Comparison of ENCODE assay signal across 9 cellular contexts in the genomic region with DNA sequence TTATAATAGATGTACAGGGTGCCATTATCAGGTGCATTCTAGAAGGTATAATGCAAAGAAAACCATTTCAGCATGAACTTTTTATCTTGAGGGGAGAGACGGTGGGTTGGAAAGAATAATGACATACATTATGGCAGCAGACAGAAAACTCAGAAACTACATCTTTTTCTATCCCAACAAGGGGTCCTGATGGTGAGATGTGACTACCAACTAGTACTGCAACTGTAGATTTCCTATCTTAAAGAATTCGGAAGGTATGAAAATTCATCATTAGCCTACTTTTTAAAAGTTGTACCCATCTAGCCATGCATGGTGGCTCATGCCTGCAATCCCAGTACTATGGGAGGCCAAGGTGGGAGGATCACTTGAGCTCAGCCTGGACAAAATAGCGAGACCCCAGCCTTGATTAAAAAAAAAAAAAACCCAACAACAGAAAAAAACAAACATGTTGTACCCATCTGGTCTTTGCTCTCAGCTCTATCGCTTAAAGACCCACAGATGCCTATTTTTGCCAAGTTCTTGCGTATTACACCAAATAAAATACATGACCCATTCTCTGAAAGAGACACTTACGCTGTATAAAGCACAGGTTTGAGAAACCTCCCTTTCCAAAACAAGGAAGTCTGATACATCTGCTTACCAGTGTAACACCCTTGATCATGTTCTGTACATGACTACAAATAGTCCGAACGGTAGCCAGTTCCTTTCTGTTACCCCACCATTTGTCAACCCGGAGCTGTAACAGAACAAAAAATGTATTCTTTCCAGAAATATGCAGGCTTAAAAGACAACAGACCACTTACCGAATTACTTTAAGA. TPM values are rescaled to one million over a fixed set of nuclear protein-coding genes. Genes with fewer than 3 reads are reported as not detected.
DNase-seq lines count a peak whose midpoint lies in the region; ATAC-seq, FAIRE-seq and TF ChIP-seq lines count a peak whose summit lies in the region.
"Had no signal": no experiment of that assay in that cellular context is flagged by ENCODE, and none has a peak within 500 bp of the region (broad histone marks: within the 10 kb centered on the region; RNA-seq: fewer than 3 reads in every experiment).

No MANE protein-coding gene starts in this region.

- H3K27ac ChIP-seq in HEK293 (ENCODE audit: extremely low read depth, low read depth, low read length) (no peak overlapping the region), gastroesophageal sphincter (peak overlapping the region; percentile 14 to 96 (median 92)), small intestine (ENCODE audit: low read depth in 1 of 2, low read length in 1 of 2) (peak overlapping the region; percentile 11 to 58)

- H3K9me3 ChIP-seq in HEK293 (ENCODE audit: control insufficient read depth, insufficient read depth, low read depth, low read length) (no peaks in the 10 kb centered on the region), gastroesophageal sphincter (no peaks in the 10 kb centered on the region), small intestine (ENCODE audit: control insufficient read depth, low read depth) (no peaks in the 10 kb centered on the region)

- POLR2A ChIA-PET in HEK293 (lab: Yijun Ruan, JAX), result interaction anchor here (0.6 to 3.0 kb wide), 2 partner anchors 18 to 70 kb away, joined by 3 to 14 read pairs; partner anchors contain the start of gene UGDH

- TF ChIP-seq EP300 in gastroesophageal sphincter (IDR thresholded peaks at IDR 0.05), result no peak

- H3K36me3 ChIP-seq in HEK293 (ENCODE audit: control insufficient read depth in 2 of 2, insufficient read depth in 1 of 2, low read length in 2 of 2), result peaks cover 23 to 72% of the 10 kb centered on the region in 2 experiments; a peak in 2 of 3 replicates
- H3K36me3 ChIP-seq in gastroesophageal sphincter, result peaks cover 16 to 63% of the 10 kb centered on the region in 2 donors
- peaks cover 22 to 23% of the 10 kb centered on the region in 2 donors for H3K36me3 ChIP-seq in small intestine (ENCODE audit: control insufficient read depth in 2 of 2, insufficient read depth in 2 of 2, low read length in 2 of 2)

- CTCF ChIA-PET in HEK293 (lab: Yijun Ruan, JAX), result interaction anchor here (0.6 to 2.3 kb wide), 3 partner anchors 12 to 611 kb away, joined by 3 to 8 read pairs (median 3); no protein-coding TSS in a partner anchor

- FAIRE-seq in small intestine (lab: Jason Lieb, UNC), result no peak
- FAIRE-seq: islet of Langerhans had no signal

- no peak for ATAC-seq in gastroesophageal sphincter

- no peak for TF ChIP-seq POLR2A in gastroesophageal sphincter (IDR thresholded peaks at IDR 0.05)

- TF ChIP-seq CTCF in HEK293 (tag by site-specific recombination; IDR thresholded peaks at IDR 0.05), result no peak
- TF ChIP-seq CTCF in WI38 (IDR thresholded peaks at IDR 0.05; ENCODE audit: low read depth, low read length), result no peak
- TF ChIP-seq CTCF in gastroesophageal sphincter (IDR thresholded peaks at IDR 0.05), result no peak

- H3K4me3 ChIP-seq in HEK293 (ENCODE audit: low read depth, low read length) (peak overlapping the region; percentile 83), WI38 (ENCODE audit: low read depth, low read length) (peak overlapping the region; percentile 82), gastroesophageal sphincter (peak overlapping the region; percentile 74 to 86), small intestine (ENCODE audit: low read depth in 1 of 2, low read length in 2 of 2) (peak overlapping the region; percentile 6 to 72)

- H3K4me1 ChIP-seq in HEK293 (ENCODE audit: control insufficient read depth, insufficient read depth, low read length), result no peaks in the 10 kb centered on the region
- peaks cover 11 to 47% (median 13%) of the 10 kb centered on the region in 3 donors for H3K4me1 ChIP-seq in gastroesophageal sphincter
- H3K4me1 ChIP-seq in small intestine (ENCODE audit: control insufficient read depth in 2 of 2, insufficient read depth in 1 of 2, low read depth in 1 of 2, low read length in 1 of 2), result peaks cover 2 to 7% of the 10 kb centered on the region in 2 donors

- H3K27me3 ChIP-seq in gastroesophageal sphincter (no peaks in the 10 kb centered on the region), small intestine (ENCODE audit: control insufficient read depth in 2 of 2, insufficient read depth in 2 of 2, low read length in 2 of 2) (no peaks in the 10 kb centered on the region)

- DNase-seq in small intestine (no peak), SIG-M5 (lab: John Stamatoyannopoulos, UW) (no peak), superior temporal gyrus (ENCODE audit: extremely low spot score) (no peak), NCI-H146 treated with DMSO at 0.1 percent for 48 hours (lab: John Stamatoyannopoulos, UW; ENCODE audit: unreplicated experiment) (no peak)

- WGBS in gastroesophageal sphincter (ENCODE audit: low coverage in 1 of 2), 2 donors, result 63 to 64% methylated on average over 9 to 10 of the region's 10 CpGs
- WGBS in small intestine, 3 donors, result 41 to 58% (median 46%) methylated on average over 10 of the region's 10 CpGs

TF ChIP-seq in HEK293, 187 proteins besides CTCF, POLR2A, EP300 and RAD21:
- TF ChIP-seq YY1 (tag by site-specific recombination; IDR thresholded peaks at IDR 0.05), result no peak

RNA-seq across cellular contexts. Expression of gene RPL9, which starts 1.6 kb away (rescaled TPM):
- total RNA-seq in gastroesophageal sphincter, result 1,000 to 10,000 TPM; 1,742 to 7,890 (median 5,202) TPM
- 1,000 to 10,000 TPM; 1,916 to 2,952 (median 2,399) TPM for polyA plus RNA-seq in small intestine

RNA-seq across cellular contexts. Expression of gene LIAS, which starts 1.7 kb away (rescaled TPM):
- total RNA-seq in gastroesophageal sphincter, result 10 to 100 TPM in 2 of 4 donors, 1 to 10 TPM in 2; 7.8 to 16.8 (median 9.9) TPM
- polyA plus RNA-seq in small intestine, result 10 to 100 TPM; 14.9 to 25.5 (median 19.8) TPM

RNA-seq across cellular contexts. Expression of gene KLB, which starts 50.4 kb away (rescaled TPM):
- total RNA-seq in gastroesophageal sphincter, result under 1 TPM in 2 of 4 donors, not detected in 2; 0.05 to 0.13 TPM
- polyA plus RNA-seq in small intestine, result under 1 TPM; 0.36 to 0.89 (median 0.54) TPM
- total RNA-seq: T-helper 1 cell treated with Interleukin-12 subunit alpha and Interleukin-12 subunit beta and Interleukin-4 antibody, amounts not matched to agents 30 ng/mL and 1 ng/mL, for 36 hours had no signal
